ENCODE assay signal across 1 cellular context in the genomic region with DNA sequence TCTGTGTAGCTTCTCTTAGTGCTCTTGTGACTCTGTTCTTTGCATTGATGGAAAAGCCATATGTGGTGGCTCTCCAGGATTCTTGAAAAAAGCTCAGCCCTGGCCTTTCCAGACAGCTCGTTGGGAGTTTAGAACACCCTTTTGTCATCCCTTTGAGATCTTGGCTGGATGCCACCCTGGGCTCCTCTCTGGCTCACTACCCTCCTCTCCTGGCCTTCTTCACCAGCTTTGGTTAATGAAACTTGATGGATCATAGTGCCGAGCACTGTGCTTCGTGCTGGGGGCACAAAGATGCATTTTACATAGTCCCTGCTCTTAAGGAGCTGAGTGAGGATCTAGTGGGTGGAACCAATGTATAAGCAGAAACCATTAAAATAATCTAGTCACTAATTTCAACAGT.
TF ChIP-seq lines count a peak whose summit lies in the region.

No MANE protein-coding gene starts in this region.

TF ChIP-seq in HepG2, 621 proteins besides CTCF, POLR2A, EP300 and RAD21 (continued from another document):
- TF ChIP-seq, protein P1, sequence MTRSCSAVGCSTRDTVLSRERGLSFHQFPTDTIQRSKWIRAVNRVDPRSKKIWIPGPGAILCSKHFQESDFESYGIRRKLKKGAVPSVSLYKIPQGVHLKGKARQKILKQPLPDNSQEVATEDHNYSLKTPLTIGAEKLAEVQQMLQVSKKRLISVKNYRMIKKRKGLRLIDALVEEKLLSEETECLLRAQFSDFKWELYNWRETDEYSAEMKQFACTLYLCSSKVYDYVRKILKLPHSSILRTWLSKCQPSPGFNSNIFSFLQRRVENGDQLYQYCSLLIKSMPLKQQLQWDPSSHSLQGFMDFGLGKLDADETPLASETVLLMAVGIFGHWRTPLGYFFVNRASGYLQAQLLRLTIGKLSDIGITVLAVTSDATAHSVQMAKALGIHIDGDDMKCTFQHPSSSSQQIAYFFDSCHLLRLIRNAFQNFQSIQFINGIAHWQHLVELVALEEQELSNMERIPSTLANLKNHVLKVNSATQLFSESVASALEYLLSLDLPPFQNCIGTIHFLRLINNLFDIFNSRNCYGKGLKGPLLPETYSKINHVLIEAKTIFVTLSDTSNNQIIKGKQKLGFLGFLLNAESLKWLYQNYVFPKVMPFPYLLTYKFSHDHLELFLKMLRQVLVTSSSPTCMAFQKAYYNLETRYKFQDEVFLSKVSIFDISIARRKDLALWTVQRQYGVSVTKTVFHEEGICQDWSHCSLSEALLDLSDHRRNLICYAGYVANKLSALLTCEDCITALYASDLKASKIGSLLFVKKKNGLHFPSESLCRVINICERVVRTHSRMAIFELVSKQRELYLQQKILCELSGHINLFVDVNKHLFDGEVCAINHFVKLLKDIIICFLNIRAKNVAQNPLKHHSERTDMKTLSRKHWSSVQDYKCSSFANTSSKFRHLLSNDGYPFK (CRISPR knock-in tag; IDR thresholded peaks at IDR 0.05; ENCODE audit: borderline replicate concordance), result no peak
- TF ChIP-seq, protein P2, sequence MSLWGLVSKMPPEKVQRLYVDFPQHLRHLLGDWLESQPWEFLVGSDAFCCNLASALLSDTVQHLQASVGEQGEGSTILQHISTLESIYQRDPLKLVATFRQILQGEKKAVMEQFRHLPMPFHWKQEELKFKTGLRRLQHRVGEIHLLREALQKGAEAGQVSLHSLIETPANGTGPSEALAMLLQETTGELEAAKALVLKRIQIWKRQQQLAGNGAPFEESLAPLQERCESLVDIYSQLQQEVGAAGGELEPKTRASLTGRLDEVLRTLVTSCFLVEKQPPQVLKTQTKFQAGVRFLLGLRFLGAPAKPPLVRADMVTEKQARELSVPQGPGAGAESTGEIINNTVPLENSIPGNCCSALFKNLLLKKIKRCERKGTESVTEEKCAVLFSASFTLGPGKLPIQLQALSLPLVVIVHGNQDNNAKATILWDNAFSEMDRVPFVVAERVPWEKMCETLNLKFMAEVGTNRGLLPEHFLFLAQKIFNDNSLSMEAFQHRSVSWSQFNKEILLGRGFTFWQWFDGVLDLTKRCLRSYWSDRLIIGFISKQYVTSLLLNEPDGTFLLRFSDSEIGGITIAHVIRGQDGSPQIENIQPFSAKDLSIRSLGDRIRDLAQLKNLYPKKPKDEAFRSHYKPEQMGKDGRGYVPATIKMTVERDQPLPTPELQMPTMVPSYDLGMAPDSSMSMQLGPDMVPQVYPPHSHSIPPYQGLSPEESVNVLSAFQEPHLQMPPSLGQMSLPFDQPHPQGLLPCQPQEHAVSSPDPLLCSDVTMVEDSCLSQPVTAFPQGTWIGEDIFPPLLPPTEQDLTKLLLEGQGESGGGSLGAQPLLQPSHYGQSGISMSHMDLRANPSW (CRISPR knock-in tag; IDR thresholded peaks at IDR 0.05; ENCODE audit: borderline replicate concordance), result no peak
- TF ChIP-seq NONO (IDR thresholded peaks at IDR 0.05), result no peak
- no peak for TF ChIP-seq NONO (CRISPR knock-in tag; conservative IDR thresholded peaks at IDR 0.05)
- TF ChIP-seq ZBTB3 (CRISPR knock-in tag; IDR thresholded peaks at IDR 0.05; ENCODE audit: borderline replicate concordance, low read depth), result no peak
- TF ChIP-seq, protein P3, sequence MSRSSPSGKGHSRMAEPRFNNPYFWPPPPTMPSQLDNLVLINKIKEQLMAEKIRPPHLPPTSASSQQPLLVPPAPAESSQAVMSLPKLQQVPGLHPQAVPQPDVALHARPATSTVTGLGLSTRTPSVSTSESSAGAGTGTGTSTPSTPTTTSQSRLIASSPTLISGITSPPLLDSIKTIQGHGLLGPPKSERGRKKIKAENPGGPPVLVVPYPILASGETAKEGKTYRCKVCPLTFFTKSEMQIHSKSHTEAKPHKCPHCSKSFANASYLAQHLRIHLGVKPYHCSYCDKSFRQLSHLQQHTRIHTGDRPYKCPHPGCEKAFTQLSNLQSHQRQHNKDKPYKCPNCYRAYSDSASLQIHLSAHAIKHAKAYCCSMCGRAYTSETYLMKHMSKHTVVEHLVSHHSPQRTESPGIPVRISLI (CRISPR knock-in tag; IDR thresholded peaks at IDR 0.05; ENCODE audit: borderline replicate concordance), result no peak
- TF ChIP-seq SRSF4 (IDR thresholded peaks at IDR 0.05; ENCODE audit: low read depth, low read length, poor library complexity, severe bottlenecking), result no peak
- TF ChIP-seq MED13 (CRISPR knock-in tag; IDR thresholded peaks at IDR 0.05), result no peak
- no peak for TF ChIP-seq ZFP1 (CRISPR knock-in tag; IDR thresholded peaks at IDR 0.05)
- TF ChIP-seq IKZF4 (CRISPR knock-in tag; IDR thresholded peaks at IDR 0.05; ENCODE audit: borderline replicate concordance, low read depth, not compliant biosample characterization), result no peak
- TF ChIP-seq PAWR (CRISPR knock-in tag; IDR thresholded peaks at IDR 0.05; ENCODE audit: borderline replicate concordance), result no peak
- no peak for TF ChIP-seq MAFG (CRISPR knock-in tag; IDR thresholded peaks at IDR 0.05)
